In the genomic region with DNA sequence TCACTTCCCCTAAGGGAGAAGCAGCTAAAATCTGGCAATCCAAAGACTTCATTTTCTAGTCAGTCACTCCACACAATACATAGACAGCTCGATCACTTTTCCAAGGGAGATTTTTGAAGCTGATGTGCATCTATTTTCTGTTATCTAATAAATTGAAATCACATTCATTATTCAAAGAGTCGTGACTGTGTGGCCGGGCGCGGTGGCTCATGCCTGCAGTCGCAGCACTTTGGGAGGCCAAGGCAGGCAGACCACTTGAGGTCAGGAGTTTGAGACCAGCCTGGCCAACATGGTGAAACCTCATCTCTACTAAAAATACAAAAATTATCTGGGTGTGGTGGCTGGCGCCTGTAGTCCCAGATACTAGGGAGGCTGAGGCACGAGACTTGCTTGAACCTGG, we compare ENCODE assay signal across 17 cellular contexts.
"Had no signal": no experiment of that assay in that cellular context is flagged by ENCODE, and none has a peak within 500 bp of the region (broad histone marks: within the 10 kb centered on the region; RNA-seq: fewer than 3 reads in every experiment).

No MANE protein-coding gene starts in this region.

- H3K27ac Mint-ChIP-seq: endodermal cell; mesothelial cell of epicardium; natural killer cell treated with Interleukin-12 subunit alpha and Interleukin-12 subunit beta and Interleukin-15 and Interleukin-18, amount 100 ng/mL, for 72 hours; neural progenitor cell had no signal

- H3K9me3 Mint-ChIP-seq: endodermal cell; natural killer cell treated with Interleukin-12 subunit alpha and Interleukin-12 subunit beta and Interleukin-15 and Interleukin-18, amount 100 ng/mL, for 72 hours; neural progenitor cell had no signal

- ATAC-seq: heart left ventricle; left lobe of liver; natural killer cell treated with Interleukin-12 subunit alpha and Interleukin-12 subunit beta and Interleukin-15 and Interleukin-18, amount 100 ng/mL, for 72 hours had no signal

- H3K27ac ChIP-seq: colonic mucosa, heart left ventricle, neural progenitor cell, parathyroid adenoma, stomach, thoracic aorta had no signal

- H3K4me3 ChIP-seq: colonic mucosa, heart left ventricle, neural progenitor cell, stomach, thoracic aorta had no signal

- H3K9me3 ChIP-seq: colonic mucosa, heart left ventricle, stomach, thoracic aorta had no signal

- H3K27me3 Mint-ChIP-seq: natural killer cell treated with Interleukin-12 subunit alpha and Interleukin-12 subunit beta and Interleukin-15 and Interleukin-18, amount 100 ng/mL, for 72 hours had no signal

- H3K36me3 Mint-ChIP-seq: natural killer cell treated with Interleukin-12 subunit alpha and Interleukin-12 subunit beta and Interleukin-15 and Interleukin-18, amount 100 ng/mL, for 72 hours; neural progenitor cell had no signal

- DNase-seq: cerebellar nuclear complex; colonic mucosa; dermis blood vessel endothelial cell; endodermal cell; heart left ventricle; hypothalamus; nucleus accumbens; stimulated activated naive CD4-positive, alpha-beta T cell; stomach; substantia nigra; trophoblast cell had no signal

- H3K27me3 ChIP-seq: colonic mucosa, heart left ventricle, stomach had no signal

- H3K4me1 ChIP-seq: colonic mucosa, neural progenitor cell had no signal

- H3K4me1 Mint-ChIP-seq: endodermal cell had no signal

- H3K36me3 ChIP-seq: colonic mucosa, heart left ventricle, neural progenitor cell, stomach, thoracic aorta had no signal

- H3K4me3 Mint-ChIP-seq: endodermal cell; mesothelial cell of epicardium; natural killer cell treated with Interleukin-12 subunit alpha and Interleukin-12 subunit beta and Interleukin-15 and Interleukin-18, amount 100 ng/mL, for 72 hours; neural progenitor cell had no signal
